17 cellular contexts compared by ENCODE assay signal in the genomic region with DNA sequence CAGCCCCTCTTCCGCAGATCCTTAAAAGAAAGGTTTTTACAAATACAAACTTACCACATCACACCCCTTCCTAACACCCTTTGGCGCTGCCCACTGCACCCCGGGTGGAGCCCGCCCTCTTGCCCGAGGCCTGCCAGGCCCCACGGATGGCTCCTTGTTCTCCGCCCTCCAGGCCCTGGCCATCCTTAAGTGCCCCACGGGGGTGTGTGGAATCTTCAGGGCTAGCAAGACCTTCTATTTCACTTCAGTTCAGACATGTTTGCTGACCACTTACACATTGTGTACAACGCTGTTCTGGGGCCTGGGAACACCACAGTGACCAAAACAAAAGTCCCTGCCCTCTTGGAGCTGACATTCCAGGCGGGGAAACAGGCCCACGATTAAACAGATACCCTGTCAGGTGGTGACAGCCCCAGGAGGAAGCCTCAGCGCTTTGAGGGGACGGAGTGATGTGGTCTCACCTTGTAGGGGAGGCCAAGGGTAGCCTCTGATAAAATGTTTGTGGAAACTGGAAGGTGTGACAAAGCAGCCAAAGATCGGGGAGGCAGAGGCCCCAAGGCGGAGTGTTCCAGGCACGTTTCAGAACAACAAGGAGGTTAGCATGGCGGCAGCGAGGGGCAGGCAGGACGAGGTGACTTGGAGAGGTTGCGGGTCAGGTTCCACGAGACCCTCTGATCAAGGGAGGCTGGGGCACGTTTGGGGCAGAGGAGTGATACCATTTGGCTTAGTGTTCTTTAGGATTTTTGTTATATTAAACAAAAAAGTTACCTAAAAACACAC. TPM values are rescaled to one million over a fixed set of nuclear protein-coding genes. Genes with fewer than 3 reads are reported as not detected.
A peak's percentile ranks its signal among the peaks of the same experiment; 100 is the strongest.
DNase-seq lines count a peak whose midpoint lies in the region; ATAC-seq and TF ChIP-seq lines count a peak whose summit lies in the region.
"Had no signal": no experiment of that assay in that cellular context is flagged by ENCODE, and none has a peak within 500 bp of the region (broad histone marks: within the 10 kb centered on the region; RNA-seq: fewer than 3 reads in every experiment).

No MANE protein-coding gene starts in this region.

- H3K9ac ChIP-seq in SK-N-SH: no peak overlapping the region

- CTCF ChIA-PET in RWPE1 (lab: Yijun Ruan, JAX) (no interaction called here), SK-N-SH (lab: Yijun Ruan, JAX) (interaction anchor here (2.7 kb wide), 1 partner anchor 11 kb away, joined by 10 read pairs; no protein-coding TSS in a partner anchor)

- H3K36me3 ChIP-seq in psoas muscle (ENCODE audit: insufficient read depth in 1 of 2, low read depth in 1 of 2) (peaks cover 0 to 9% of the 10 kb centered on the region in 2 donors), SK-N-SH (replicated peaks in 1 of 2; ENCODE audit: control insufficient read depth in 1 of 2, insufficient read depth in 2 of 2, low read length in 1 of 2) (peaks cover 0 to 2% of the 10 kb centered on the region in 2 experiments)

- in situ Hi-C loops in KBM-7 (cut with MboI; ENCODE audit: low pct_unique_long_range_greater_than_20kb, low sequenced_read_pairs): no loop called here

- H3K9me3 ChIP-seq in psoas muscle (no peaks in the 10 kb centered on the region), SK-N-SH (no peaks in the 10 kb centered on the region)

- no peaks in the 10 kb centered on the region for H3K79me2 ChIP-seq in SK-N-SH (ENCODE audit: insufficient read depth)

- intact Hi-C loops in psoas muscle (cut with DNase I): no loop called here

- ATAC-seq in foreskin keratinocyte: no peak
- no peak for ATAC-seq in psoas muscle
- ATAC-seq: esophagus mucosa had no signal

- no peak overlapping the region for H3K4me3 ChIP-seq in psoas muscle
- no peak overlapping the region for H3K4me3 ChIP-seq in SK-N-SH (ENCODE audit: low read depth in 2 of 2, low read length in 1 of 2)

- no peak for DNase-seq in RWPE1 (ENCODE audit: low spot score)
- no peak for DNase-seq in foreskin keratinocyte
- DNase-seq in psoas muscle: peak in 1 of 2 donors; percentile 47
- no peak for DNase-seq in SK-N-SH
- DNase-seq in SK-N-DZ (ENCODE audit: low spot score): no peak
- DNase-seq in KBM-7: no peak
- DNase-seq in NCI-H526 (lab: John Stamatoyannopoulos, UW): no peak
- DNase-seq: activated CD8-positive, alpha-beta memory T cell treated with anti-CD3 and anti-CD28 coated beads, Interleukin-2, amount 50 U/mL, for 4 hours; activated gamma-delta T cell treated with Interleukin-2 at 50 U/mL for 16 hours; dermis blood vessel endothelial cell; islet precursor cell; KG1; NCI-H1092 treated with DMSO at 0.1 percent for 48 hours; nucleus accumbens; stimulated activated CD4-positive, alpha-beta T cell treated with anti-CD3 and anti-CD28 coated beads, Interleukin-4, amount 100 ng/mL, for 4 hours had no signal

- H3K9me2 ChIP-seq in SK-N-SH: no peaks in the 10 kb centered on the region

- no peaks in the 10 kb centered on the region for H3K27me3 ChIP-seq in foreskin keratinocyte
- H3K27me3 ChIP-seq in psoas muscle (ENCODE audit: insufficient read depth in 3 of 3, low read length in 2 of 3): no peaks in the 10 kb centered on the region
- H3K27me3 ChIP-seq in SK-N-SH (ENCODE audit: insufficient read depth): no peaks in the 10 kb centered on the region

- no peak for TF ChIP-seq EP300 in SK-N-SH (IDR thresholded peaks at IDR 0.05; ENCODE audit: borderline replicate concordance in 1 of 2, low read depth in 1 of 2, low read length in 1 of 2)

- TF ChIP-seq CTCF in 22Rv1 (IDR thresholded peaks at IDR 0.05): no peak
- TF ChIP-seq CTCF in RWPE1 (conservative IDR thresholded peaks at IDR 0.05; ENCODE audit: low read depth): no peak
- no peak for TF ChIP-seq CTCF in foreskin keratinocyte (conservative IDR thresholded peaks at IDR 0.05)
- no peak for TF ChIP-seq CTCF in psoas muscle (IDR thresholded peaks at IDR 0.05)
- TF ChIP-seq CTCF in SK-N-SH (IDR thresholded peaks at IDR 0.05): no peak

- H3F3A ChIP-seq in SK-N-SH (replicated peaks; ENCODE audit: insufficient read depth): no peaks in the 10 kb centered on the region

- H3K27ac ChIP-seq in 22Rv1: peak overlapping the region; percentile 99
- H3K27ac ChIP-seq in RWPE1: peak overlapping the region; percentile 98
- H3K27ac ChIP-seq in foreskin keratinocyte: peak overlapping the region; percentile 89
- peak overlapping the region; percentile 95 for H3K27ac ChIP-seq in psoas muscle
- H3K27ac ChIP-seq in SK-N-SH (ENCODE audit: low read depth in 2 of 2, low read length in 1 of 2): peak overlapping the region in 1 of 2 experiments; percentile 94; a peak in 1 of 4 replicates

- peaks cover 28% of the 10 kb centered on the region for H3K4me1 ChIP-seq in foreskin keratinocyte
- H3K4me1 ChIP-seq in psoas muscle: peaks cover 74% of the 10 kb centered on the region
- peaks cover 32 to 54% of the 10 kb centered on the region in 2 experiments for H3K4me1 ChIP-seq in SK-N-SH (ENCODE audit: control insufficient read depth in 1 of 2, insufficient read depth in 2 of 2, low read depth in 1 of 2, low read length in 1 of 2)

- no peak overlapping the region for H3K4me2 ChIP-seq in SK-N-SH

- POLR2A ChIA-PET in RWPE1 (lab: Yijun Ruan, JAX; ENCODE audit: low non-redundant PET): no interaction called here
- POLR2A ChIA-PET in SK-N-SH (lab: Yijun Ruan, JAX): no interaction called here

- no peaks in the 10 kb centered on the region for H4K20me1 ChIP-seq in SK-N-SH (ENCODE audit: insufficient read depth)

- H2AFZ ChIP-seq in SK-N-SH (ENCODE audit: low read depth): no peak overlapping the region

- WGBS in psoas muscle, 3 donors: 79 to 84% (median 83%) methylated on average over 22 of the region's 22 CpGs
- WGBS in SK-N-SH (ENCODE audit: low lambda C conversion rate): 95% methylated on average over 22 of the region's 22 CpGs

- no peak for TF ChIP-seq RAD21 in SK-N-SH (IDR thresholded peaks at IDR 0.05; ENCODE audit: low read length)

TF ChIP-seq in SK-N-SH, 30 proteins besides CTCF, POLR2A, EP300 and RAD21:
- TF ChIP-seq, protein P1, sequence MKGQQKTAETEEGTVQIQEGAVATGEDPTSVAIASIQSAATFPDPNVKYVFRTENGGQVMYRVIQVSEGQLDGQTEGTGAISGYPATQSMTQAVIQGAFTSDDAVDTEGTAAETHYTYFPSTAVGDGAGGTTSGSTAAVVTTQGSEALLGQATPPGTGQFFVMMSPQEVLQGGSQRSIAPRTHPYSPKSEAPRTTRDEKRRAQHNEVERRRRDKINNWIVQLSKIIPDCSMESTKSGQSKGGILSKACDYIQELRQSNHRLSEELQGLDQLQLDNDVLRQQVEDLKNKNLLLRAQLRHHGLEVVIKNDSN (IDR thresholded peaks at IDR 0.05; ENCODE audit: borderline replicate concordance, low read depth): no peak
- TF ChIP-seq FOSL2 (IDR thresholded peaks at IDR 0.05; ENCODE audit: borderline replicate concordance, low read depth) (no peak), RFX5 (IDR thresholded peaks at IDR 0.05; ENCODE audit: low read length) (no peak), MEF2A (IDR thresholded peaks at IDR 0.05; ENCODE audit: borderline replicate concordance, low read depth) (no peak), RXRA (IDR thresholded peaks at IDR 0.05; ENCODE audit: borderline replicate concordance, low read depth) (no peak), ELF1 (IDR thresholded peaks at IDR 0.05) (no peak)

RNA-seq across cellular contexts. Expression of a gene that starts 27.0 kb away (rescaled TPM):
- total RNA-seq in foreskin keratinocyte (14.3 and 15.9 TPM in 2 replicates), psoas muscle (10 to 100 TPM; 24.9 to 36.2 (median 27.0) TPM)
- polyA plus RNA-seq in foreskin keratinocyte (8.9 and 10.5 TPM in 2 replicates), psoas muscle (10 to 100 TPM in 2 of 3 donors, 1 to 10 TPM in 1; 7.6 to 33.7 (median 18.2) TPM), SK-N-SH (2012; rRNA removed) (10.3 and 15.7 TPM in 2 replicates)
- polyA plus RNA-seq in SK-N-SH (2012; cell fraction: cytosol; rRNA removed): 7.0 and 10.7 TPM in 2 replicates
- polyA plus RNA-seq in SK-N-SH (2012; cell fraction: nucleus; rRNA removed): 57.8 and 62.3 TPM in 2 replicates
- 8.7 and 11.1 TPM in 2 replicates for polyA plus RNA-seq in SK-N-DZ (2014; cell fraction: cytosol; rRNA removed)
- 63.1 and 85.4 TPM in 2 replicates for polyA plus RNA-seq in SK-N-DZ (2014; cell fraction: nucleus; rRNA removed)
